In genomic region chr10:86017841-86018734, GRCh38 we compare ENCODE assay signal across 8 cellular contexts.
DNase-seq lines count a peak whose midpoint lies in the region; ATAC-seq, FAIRE-seq and TF ChIP-seq lines count a peak whose summit lies in the region.
"Had no signal": no experiment of that assay in that cellular context is flagged by ENCODE, and none has a peak within 500 bp of the region (broad histone marks: within the 10 kb centered on the region; RNA-seq: fewer than 3 reads in every experiment).

No MANE protein-coding gene starts in this region.

- H3K4me1 ChIP-seq in pancreas, result peaks cover 10 to 27% (median 19%) of the 10 kb centered on the region in 3 donors

- no peaks in the 10 kb centered on the region for H3K36me3 ChIP-seq in pancreas

- in situ Hi-C loops in ACHN (cut with HindIII; ENCODE audit: low pct_ligation_motif_present, low pct_unique_long_range_greater_than_20kb, low sequenced_read_pairs), result no loop called here

- 24 to 25% methylated on average over 13 of the region's 13 CpGs for WGBS in pancreas, 2 donors

- peak; percentile 63 for ATAC-seq in GM19351 (IDR thresholded peaks at IDR 0.05; ENCODE audit: unreplicated experiment)
- peak; percentile 47 for ATAC-seq in HG03354 (IDR thresholded peaks at IDR 0.05; ENCODE audit: poor library complexity, severe bottlenecking, unreplicated experiment)
- ATAC-seq in pancreas, result peak; percentile 92 to 95 (median 94)
- ATAC-seq in left colon, result no peak

- no peak for FAIRE-seq in pancreas (lab: Jason Lieb, UNC)

- H3K27ac ChIP-seq in pancreas, result peak overlapping the region; percentile 8 to 73 (median 64)

- intact Hi-C loops in pancreas (cut with DNase I), result no loop called here
- intact Hi-C loops in left colon (cut with DNase I, micrococcal nuclease), result no loop called here

- no peak for TF ChIP-seq CTCF in pancreas (IDR thresholded peaks at IDR 0.05)

- H3K27me3 ChIP-seq in pancreas, result no peaks in the 10 kb centered on the region

- DNase-seq in NCI-H524 treated with DMSO at 0.1 percent for 48 hours (lab: John Stamatoyannopoulos, UW), result peak; percentile 54
- DNase-seq in pancreas, result peak; percentile 61 to 93 (median 88)
- no peak for DNase-seq in ACHN
- no peak for DNase-seq in left colon
- no peak for DNase-seq in activated CD4-positive, alpha-beta T cell treated with anti-CD3 and anti-CD28 coated beads, Interleukin-2, amount 50 U/mL, for 48 hours
- DNase-seq: hippocampal formation had no signal

- no peaks in the 10 kb centered on the region for H3K9me3 ChIP-seq in pancreas

- H3K4me3 ChIP-seq in pancreas, result no peak overlapping the region

Comparison
In these comparisons a context has a peak if more than half of its experiments do, and no peak if none do; other contexts are left out.
1. DNase-seq: peak in NCI-H524 treated with DMSO at 0.1 percent for 48 hours (single experiment) and pancreas (6 of 6); none in ACHN (single experiment), left colon (0 of 2) and activated CD4-positive, alpha-beta T cell treated with anti-CD3 and anti-CD28 coated beads, Interleukin-2, amount 50 U/mL, for 48 hours (0 of 2).